Comparison of ENCODE assay signal across 8 cellular contexts in the genomic region with DNA sequence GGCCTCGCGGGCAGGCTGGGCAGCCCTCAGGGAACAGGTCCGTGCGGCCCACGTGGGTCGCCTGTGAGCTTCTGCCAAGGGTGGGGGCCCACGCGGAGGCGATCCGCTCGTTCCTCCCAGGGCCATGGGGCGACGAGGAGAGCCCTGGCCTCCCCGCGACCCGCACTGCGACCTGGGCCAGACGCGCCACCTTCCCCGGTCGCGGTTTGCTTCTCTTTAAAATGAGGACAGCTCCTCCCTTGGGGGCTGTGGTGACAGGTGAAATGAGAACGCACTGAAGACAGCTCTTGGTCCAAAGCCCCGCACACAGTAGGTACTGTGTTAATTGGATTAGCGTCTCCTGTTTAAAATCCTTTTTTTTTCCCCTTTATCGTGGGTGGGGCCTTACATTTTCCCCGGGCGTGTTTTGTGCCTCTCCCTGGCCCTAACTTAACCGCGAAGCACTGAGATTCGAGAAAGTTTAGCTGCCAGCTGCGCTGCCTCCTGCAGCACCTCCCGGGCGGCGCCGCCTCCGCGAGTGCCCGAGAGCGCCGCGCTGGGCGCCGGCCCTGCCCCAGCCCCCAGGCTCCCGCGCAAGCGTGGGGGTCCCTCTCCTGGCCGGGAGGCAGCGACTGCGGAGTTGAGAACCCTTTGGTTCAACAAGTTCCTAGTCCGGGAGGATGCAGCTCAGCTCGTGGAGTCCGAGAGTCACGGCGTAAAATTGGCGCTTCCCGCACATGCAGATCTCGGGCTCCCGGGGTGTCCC. TPM values are rescaled to one million over a fixed set of nuclear protein-coding genes. Genes with fewer than 3 reads are reported as not detected.
DNase-seq lines count a peak whose midpoint lies in the region; ATAC-seq and TF ChIP-seq lines count a peak whose summit lies in the region.

No MANE protein-coding gene starts in this region.

- TF ChIP-seq CTCF in NB4 (IDR thresholded peaks at IDR 0.05; ENCODE audit: low read depth, low read length) (peak; percentile 25), thyroid gland (IDR thresholded peaks at IDR 0.05) (no peak)

- no peaks in the 10 kb centered on the region for H3K36me3 ChIP-seq in esophagus (ENCODE audit: control insufficient read depth in 2 of 2, insufficient read depth in 2 of 2, low read length in 1 of 2)
- no peaks in the 10 kb centered on the region for H3K36me3 ChIP-seq in muscle layer of colon (ENCODE audit: insufficient read depth, low read length)
- no peaks in the 10 kb centered on the region for H3K36me3 ChIP-seq in thyroid gland

- DNase-seq in AG20443 (ENCODE audit: low spot score) = peak; percentile 70
- DNase-seq in NB4 (ENCODE audit: low read depth) = peak; percentile 81
- DNase-seq in activated CD8-positive, alpha-beta memory T cell treated with anti-CD3 and anti-CD28 coated beads, Interleukin-2, amount 50 U/mL, for 4 hours = peak; percentile 51
- DNase-seq in thyroid gland = peak; percentile 67 to 72
- DNase-seq in NCI-H2029 (lab: John Stamatoyannopoulos, UW) = no peak

- intact Hi-C loops in thyroid gland (cut with DNase I) = loop anchor here (5.0 to 10.0 kb wide), 2 partner anchors 103 to 169 kb away; no protein-coding TSS in a partner anchor

- TF ChIP-seq POLR2A in NB4 (IDR thresholded peaks at IDR 0.05; ENCODE audit: extremely low read depth, insufficient read length) (no peak), thyroid gland (IDR thresholded peaks at IDR 0.05) (no peak)

- peak overlapping the region; percentile 91 for H3K4me3 ChIP-seq in NB4 (ENCODE audit: low read depth, low read length)
- peak overlapping the region; percentile 77 to 86 for H3K4me3 ChIP-seq in esophagus (ENCODE audit: low read depth in 1 of 2, low read length in 2 of 2)
- H3K4me3 ChIP-seq in muscle layer of colon (ENCODE audit: low read depth in 1 of 2, low read length in 2 of 2) = peak overlapping the region; percentile 18 to 82
- peak overlapping the region; percentile 75 to 85 (median 84) for H3K4me3 ChIP-seq in thyroid gland (replicated peaks in 1 of 3)

- ATAC-seq in GM19372 (IDR thresholded peaks at IDR 0.05; ENCODE audit: low read depth, unreplicated experiment) = peak; percentile 15

- no peaks in the 10 kb centered on the region for H3K27me3 ChIP-seq in esophagus (ENCODE audit: control insufficient read depth in 1 of 2, insufficient read depth in 2 of 2, low read length in 2 of 2)
- no peaks in the 10 kb centered on the region for H3K27me3 ChIP-seq in muscle layer of colon (ENCODE audit: control insufficient read depth in 1 of 2, insufficient read depth in 2 of 2, low read length in 2 of 2)
- H3K27me3 ChIP-seq in thyroid gland = no peaks in the 10 kb centered on the region

- WGBS in esophagus, 2 donors = 1% methylated on average over 56 to 59 of the region's 59 CpGs
- WGBS in thyroid gland, 2 donors = 0 to 1% methylated on average over 27 to 42 of the region's 59 CpGs

- H3K9me3 ChIP-seq in esophagus (ENCODE audit: control insufficient read depth in 2 of 2, insufficient read depth in 1 of 2, low read depth in 1 of 2, low read length in 1 of 2) = no peaks in the 10 kb centered on the region
- H3K9me3 ChIP-seq in muscle layer of colon (ENCODE audit: low read length) = no peaks in the 10 kb centered on the region
- H3K9me3 ChIP-seq in thyroid gland = no peaks in the 10 kb centered on the region

- H3K27ac ChIP-seq in esophagus (ENCODE audit: low read depth in 2 of 2, low read length in 1 of 2) = peak overlapping the region in 1 of 2 donors; percentile 41
- H3K27ac ChIP-seq in muscle layer of colon (ENCODE audit: low read depth, low read length) = peak overlapping the region; percentile 14
- peak overlapping the region in 1 of 3 donors; percentile 6 for H3K27ac ChIP-seq in thyroid gland

- H3K4me1 ChIP-seq in esophagus (ENCODE audit: control insufficient read depth in 2 of 2, insufficient read depth in 2 of 2, low read length in 1 of 2) (peaks cover 0 to 8% of the 10 kb centered on the region in 2 donors), muscle layer of colon (ENCODE audit: insufficient read depth, low read length) (peaks cover 23% of the 10 kb centered on the region), thyroid gland (peaks cover 15 to 18% of the 10 kb centered on the region in 2 donors)

- peak overlapping the region; percentile 28 for H3K9ac ChIP-seq in muscle layer of colon (ENCODE audit: low read length)

RNA-seq across cellular contexts. Expression of a gene that starts 1.1 kb away (rescaled TPM):
- polyA plus RNA-seq in esophagus = 10 to 100 TPM in 1 of 2 donors, 1 to 10 TPM in 1; 6.2 to 13.2 TPM
- total RNA-seq in thyroid gland = 10 to 100 TPM; 39.9 to 84.2 (median 64.8) TPM
